Comparison of ENCODE assay signal across 31 cellular contexts in the genomic region with DNA sequence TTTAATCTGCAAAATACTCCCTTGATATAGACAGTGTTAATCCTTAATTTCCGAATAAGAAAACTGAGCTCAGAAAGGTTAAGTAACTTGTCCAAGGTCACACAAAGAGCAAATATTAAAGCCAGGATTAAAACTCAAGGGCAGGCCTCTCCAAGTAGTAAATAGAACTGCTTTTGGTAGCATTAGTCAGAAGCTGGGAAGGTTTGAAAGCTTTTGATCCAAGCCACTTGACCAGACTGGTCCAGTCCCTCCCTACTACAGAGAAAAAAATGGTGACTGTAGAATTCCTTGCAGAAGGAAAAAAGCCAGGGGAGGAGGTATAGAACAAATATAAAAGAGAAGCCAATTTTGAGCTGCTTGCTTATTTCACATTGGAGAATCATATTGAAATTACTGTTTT.
"Had no signal": no experiment of that assay in that cellular context is flagged by ENCODE, and none has a peak within 500 bp of the region (broad histone marks: within the 10 kb centered on the region; RNA-seq: fewer than 3 reads in every experiment).

No MANE protein-coding gene starts in this region.

- DNase-seq: activated CD4-positive, alpha-beta memory T cell treated with anti-CD3 and anti-CD28 coated beads, Interleukin-2, amount 10 ng/mL, durations not matched to agents 7 days and 5 days; activated CD4-positive, alpha-beta T cell treated with anti-CD3 and anti-CD28 coated beads for 36 hours; activated CD4-positive, alpha-beta T cell treated with anti-CD3 and anti-CD28 coated beads, Interleukin-2, amount 50 U/mL, for 1 hour; activated gamma-delta T cell; activated naive CD4-positive, alpha-beta T cell treated with anti-CD3 and anti-CD28 coated beads, Interleukin-2, amount 10 ng/mL, durations not matched to agents 7 days and 5 days; activated naive CD8-positive, alpha-beta T cell treated with anti-CD3 and anti-CD28 coated beads for 36 hours; activated T-cell treated with anti-CD3 and anti-CD28 coated beads for 4 hours; activated T-cell treated with anti-CD3 and anti-CD28 coated beads, Interleukin-2, amount 50 U/mL, for 48 hours; anterior cingulate cortex; body of pancreas; Karpas-422; MM.1S; NCI-H1105; NCI-H1436; NCI-H1694 treated with DMSO at 0.1 percent for 48 hours; NCI-H2029 treated with DMSO at 0.1 percent for 48 hours; NCI-H345; NCI-H510A; NCI-H526 treated with DMSO at 0.1 percent for 48 hours; NCI-H82; OCI-M1; RPMI8226; SJCRH30; SK-N-SH; T-helper 1 cell; WERI-Rb-1 had no signal

- H3K4me1 ChIP-seq: body of pancreas, SJCRH30 had no signal

- H3K9ac ChIP-seq: SK-N-SH had no signal

- ATAC-seq: activated CD4-positive, alpha-beta T cell treated with anti-CD3 and anti-CD28 coated beads for 36 hours; activated T-helper 17 cell treated with anti-CD3 and anti-CD28 coated beads, Interleukin-2, amount 50 U/mL, for 72 hours; body of pancreas; K562; Panc1; Right ventricle myocardium inferior had no signal

- H3K4me2 ChIP-seq: SK-N-SH had no signal

- H3K27me3 ChIP-seq: body of pancreas, SJCRH30 had no signal

- H3K27ac ChIP-seq: body of pancreas, cardiac muscle cell, SJCRH30, WERI-Rb-1 had no signal

- H3K9me3 ChIP-seq: body of pancreas, SJCRH30, SK-N-SH had no signal

- FAIRE-seq: K562 had no signal

- H3K36me3 ChIP-seq: cardiac muscle cell, SJCRH30, WERI-Rb-1 had no signal

- H3K4me3 ChIP-seq: body of pancreas, cardiac muscle cell, K562, SJCRH30 had no signal
